Comparison of ENCODE assay signal across 2 cellular contexts in genomic region chr19:5364674-5365073, GRCh38.
A peak's percentile ranks its signal among the peaks of the same experiment; 100 is the strongest.
TF ChIP-seq lines count a peak whose summit lies in the region.

No MANE protein-coding gene starts in this region.

TF ChIP-seq in K562, 482 proteins besides CTCF, POLR2A, EP300 and RAD21 (continued from another document):
- TF ChIP-seq SETDB1 (IDR thresholded peaks at IDR 0.05; ENCODE audit: low read length) (no peak), ATF3 (IDR thresholded peaks at IDR 0.05) (0 out of 2 replicates have a peak, but pooled peaks have one; percentile 23), ATF3 (CRISPR knock-in tag; conservative IDR thresholded peaks at IDR 0.05) (no peak), RCOR1 (IDR thresholded peaks at IDR 0.05; ENCODE audit: borderline replicate concordance in 1 of 2, low read depth in 2 of 2, low read length in 2 of 2) (0 out of 4 replicates have a peak, but pooled peaks of 1 of the 2 experiments have one; percentile 29), ZNF764 (CRISPR knock-in tag; IDR thresholded peaks at IDR 0.05; ENCODE audit: low read depth) (no peak), RFX1 (IDR thresholded peaks at IDR 0.05) (peak; percentile 81)

TF ChIP-seq in GM12891, 5 proteins besides CTCF, POLR2A, EP300 and RAD21 (continued from another document):
- TF ChIP-seq POU2F2 (IDR thresholded peaks at IDR 0.05; ENCODE audit: low read depth, low read length) (no peak), TAF1 (IDR thresholded peaks at IDR 0.05; ENCODE audit: low read depth, low read length) (no peak)
